ENCODE assay signal across 9 cellular contexts in the genomic region with DNA sequence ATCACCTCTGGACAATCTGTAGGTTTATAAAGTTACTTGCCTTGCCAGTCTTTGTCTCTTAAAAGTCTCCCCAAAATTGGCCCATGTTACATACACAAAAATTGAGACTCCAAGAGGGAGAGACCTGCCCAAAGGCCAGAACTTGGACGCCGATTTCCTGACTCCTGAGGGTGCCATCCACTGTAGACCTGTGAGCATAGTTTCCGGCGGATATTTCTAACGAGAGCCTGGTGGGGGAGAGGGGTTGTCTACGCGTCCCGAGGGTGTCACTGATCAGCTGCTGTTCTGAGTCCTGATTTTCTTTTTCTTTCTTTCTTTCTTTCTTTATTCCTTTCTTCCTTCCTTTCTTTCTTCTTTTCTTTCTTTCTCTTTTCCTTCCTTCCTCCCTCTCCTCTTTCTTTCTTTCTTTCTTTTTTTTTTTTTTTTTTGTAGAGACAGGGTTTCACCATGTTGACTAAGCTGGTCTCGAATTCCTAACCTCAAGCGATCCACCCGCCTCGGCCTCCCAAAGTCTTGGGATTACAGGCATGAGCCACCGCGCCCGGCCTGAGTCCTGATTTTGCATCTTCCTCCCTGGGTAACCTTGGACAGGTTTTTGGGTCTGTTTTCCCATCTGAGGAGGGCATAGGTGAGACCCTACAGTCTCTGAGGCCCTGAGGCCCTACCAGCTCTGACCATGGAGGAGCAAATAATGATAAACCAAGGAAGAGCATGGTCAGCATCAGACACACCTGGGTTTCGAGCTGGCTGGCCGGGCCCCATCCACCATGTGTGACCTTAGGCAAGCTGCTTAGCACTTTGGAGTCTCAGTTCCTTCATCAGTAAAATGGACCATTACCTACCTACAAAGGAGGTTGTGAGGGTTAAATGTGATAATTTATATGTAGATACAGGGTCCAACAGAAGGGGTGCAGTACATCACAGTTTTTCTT. TPM values are rescaled to one million over a fixed set of nuclear protein-coding genes. Genes with fewer than 3 reads are reported as not detected.
DNase-seq lines count a peak whose midpoint lies in the region; ATAC-seq and TF ChIP-seq lines count a peak whose summit lies in the region.
"Had no signal": no experiment of that assay in that cellular context is flagged by ENCODE, and none has a peak within 500 bp of the region (broad histone marks: within the 10 kb centered on the region; RNA-seq: fewer than 3 reads in every experiment).

No MANE protein-coding gene starts in this region.

- peak overlapping the region; percentile 89; the same call in 1 of the 2 replicates for H3K27ac ChIP-seq in VCaP
- H3K27ac ChIP-seq in subcutaneous abdominal adipose tissue (ENCODE audit: low read depth, low read length) = no peak overlapping the region
- no peak overlapping the region for H3K27ac ChIP-seq in body of pancreas

- CTCF ChIA-PET in activated naive CD4-positive, alpha-beta T cell treated with anti-CD3 and anti-CD28 coated beads, Interleukin-2, amount 10 ng/mL, durations not matched to agents 7 days and 5 days (lab: Charles Lee) = interaction anchor here (0.6 to 7.7 kb wide), 13 partner anchors 9 to 226 kb away, joined by 3 to 114 read pairs (median 6); no protein-coding TSS in a partner anchor

- H3K9ac ChIP-seq in subcutaneous abdominal adipose tissue (ENCODE audit: low read length in 5 of 5) = peak overlapping the region in 1 of 5 donors; percentile 21

- intact Hi-C loops in body of pancreas (cut with DNase I) = no loop called here

- WGBS in body of pancreas, 2 donors = 82% methylated on average over 17 of the region's 17 CpGs

- H3K4me1 Mint-ChIP-seq in activated naive CD4-positive, alpha-beta T cell treated with anti-CD3 and anti-CD28 coated beads, Interleukin-2, amount 10 ng/mL, durations not matched to agents 7 days and 5 days = peaks cover 26% of the 10 kb centered on the region
- peaks cover 16% of the 10 kb centered on the region for H3K4me1 Mint-ChIP-seq in mesothelial cell of epicardium

- H3K27me3 ChIP-seq in subcutaneous abdominal adipose tissue (ENCODE audit: control insufficient read depth in 5 of 5, insufficient read depth in 4 of 5, low read length in 5 of 5) = peaks cover 0 to 5% (median 0%) of the 10 kb centered on the region in 5 donors
- no peaks in the 10 kb centered on the region for H3K27me3 ChIP-seq in body of pancreas
- H3K27me3 ChIP-seq: left lung had no signal

- DNase-seq in activated naive CD4-positive, alpha-beta T cell treated with anti-CD3 and anti-CD28 coated beads, Interleukin-2, amount 10 ng/mL, durations not matched to agents 7 days and 5 days = peak; percentile 15
- no peak for DNase-seq in activated naive CD4-positive, alpha-beta T cell (lab: John Stamatoyannopoulos, UW)
- DNase-seq in mesothelial cell of epicardium (ENCODE audit: low spot score in 2 of 2, unreplicated experiment in 2 of 2) (no peak), body of pancreas (no peak), NCI-H510A (lab: John Stamatoyannopoulos, UW) (no peak), germinal center (ENCODE audit: low spot score) (no peak)

- ATAC-seq in body of pancreas = no peak

- peak overlapping the region in 4 of 5 donors; percentile 45 to 83 (median 54) for H3K4me3 ChIP-seq in subcutaneous abdominal adipose tissue (ENCODE audit: low read depth in 1 of 5, low read length in 5 of 5)
- H3K4me3 ChIP-seq in body of pancreas = no peak overlapping the region

- peaks cover 4 to 19% (median 10%) of the 10 kb centered on the region in 5 donors for H3K4me1 ChIP-seq in subcutaneous abdominal adipose tissue (ENCODE audit: control insufficient read depth in 5 of 5, insufficient read depth in 5 of 5, low read length in 5 of 5)
- H3K4me1 ChIP-seq in body of pancreas = peaks cover 27% of the 10 kb centered on the region

- peaks cover 49% of the 10 kb centered on the region for H3K27me3 Mint-ChIP-seq in activated naive CD4-positive, alpha-beta T cell treated with anti-CD3 and anti-CD28 coated beads, Interleukin-2, amount 10 ng/mL, durations not matched to agents 7 days and 5 days
- H3K27me3 Mint-ChIP-seq in mesothelial cell of epicardium (ENCODE audit: low read depth) = peaks cover 18% of the 10 kb centered on the region

- H3K36me3 Mint-ChIP-seq in activated naive CD4-positive, alpha-beta T cell treated with anti-CD3 and anti-CD28 coated beads, Interleukin-2, amount 10 ng/mL, durations not matched to agents 7 days and 5 days = peaks cover 17% of the 10 kb centered on the region
- peaks cover 5% of the 10 kb centered on the region for H3K36me3 Mint-ChIP-seq in mesothelial cell of epicardium

- H3K36me3 ChIP-seq in subcutaneous abdominal adipose tissue (ENCODE audit: control insufficient read depth in 5 of 5, insufficient read depth in 5 of 5, low read length in 5 of 5) (peaks cover 0 to 15% (median 11%) of the 10 kb centered on the region in 5 donors), body of pancreas (replicated peaks in 1 of 2; ENCODE audit: insufficient read depth in 1 of 2, low read depth in 2 of 2) (peaks cover 0 to 6% of the 10 kb centered on the region in 2 donors)

- no peak for TF ChIP-seq POLR2A in body of pancreas (IDR thresholded peaks at IDR 0.05)

- H3K9me3 ChIP-seq in subcutaneous abdominal adipose tissue (ENCODE audit: control insufficient read depth in 5 of 5, low read length in 5 of 5) = no peaks in the 10 kb centered on the region
- no peaks in the 10 kb centered on the region for H3K9me3 ChIP-seq in body of pancreas
- H3K9me3 ChIP-seq: left lung had no signal

- no peak overlapping the region for H3K27ac Mint-ChIP-seq in activated naive CD4-positive, alpha-beta T cell treated with anti-CD3 and anti-CD28 coated beads, Interleukin-2, amount 10 ng/mL, durations not matched to agents 7 days and 5 days
- no peak overlapping the region for H3K27ac Mint-ChIP-seq in mesothelial cell of epicardium

- TF ChIP-seq CTCF in VCaP (conservative IDR thresholded peaks at IDR 0.05) (no peak), mesothelial cell of epicardium (IDR thresholded peaks at IDR 0.05; ENCODE audit: unreplicated experiment) (no peak), body of pancreas (IDR thresholded peaks at IDR 0.05) (no peak)

- H3K4me3 Mint-ChIP-seq in activated naive CD4-positive, alpha-beta T cell treated with anti-CD3 and anti-CD28 coated beads, Interleukin-2, amount 10 ng/mL, durations not matched to agents 7 days and 5 days = no peak overlapping the region
- H3K4me3 Mint-ChIP-seq in mesothelial cell of epicardium = peak overlapping the region; percentile 15

- no peaks in the 10 kb centered on the region for H3K9me3 Mint-ChIP-seq in activated naive CD4-positive, alpha-beta T cell treated with anti-CD3 and anti-CD28 coated beads, Interleukin-2, amount 10 ng/mL, durations not matched to agents 7 days and 5 days
- no peaks in the 10 kb centered on the region for H3K9me3 Mint-ChIP-seq in mesothelial cell of epicardium

RNA-seq across cellular contexts. Expression of gene NCBP3, which starts 1.0 kb away (rescaled TPM):
- 88.8 to 97.0 TPM (median 91.4 TPM) in 3 replicates for total RNA-seq in mesothelial cell of epicardium
- 10 to 100 TPM; 23.4 to 34.2 TPM for total RNA-seq in body of pancreas

RNA-seq across cellular contexts. Expression of gene CAMKK1, which starts 45.8 kb away (rescaled TPM):
- total RNA-seq in mesothelial cell of epicardium (3.8 to 4.3 TPM (median 4.3 TPM) in 3 replicates), body of pancreas (1 to 10 TPM; 9.2 to 9.3 TPM)

RNA-seq across cellular contexts. Expression of gene ITGAE, which starts 46.0 kb away (rescaled TPM):
- total RNA-seq in mesothelial cell of epicardium (19.8 to 20.6 TPM (median 20.4 TPM) in 3 replicates), body of pancreas (10 to 100 TPM in 1 of 2 donors, 1 to 10 TPM in 1; 9.1 to 12.9 TPM)

Comparison
In these comparisons a context has a peak if more than half of its experiments do, and no peak if none do; other contexts are left out.
1. H3K4me3 ChIP-seq: peak in subcutaneous abdominal adipose tissue (4 of 5); none in body of pancreas (0 of 2).